Comparison of ENCODE assay signal across 10 cellular contexts in the genomic region with DNA sequence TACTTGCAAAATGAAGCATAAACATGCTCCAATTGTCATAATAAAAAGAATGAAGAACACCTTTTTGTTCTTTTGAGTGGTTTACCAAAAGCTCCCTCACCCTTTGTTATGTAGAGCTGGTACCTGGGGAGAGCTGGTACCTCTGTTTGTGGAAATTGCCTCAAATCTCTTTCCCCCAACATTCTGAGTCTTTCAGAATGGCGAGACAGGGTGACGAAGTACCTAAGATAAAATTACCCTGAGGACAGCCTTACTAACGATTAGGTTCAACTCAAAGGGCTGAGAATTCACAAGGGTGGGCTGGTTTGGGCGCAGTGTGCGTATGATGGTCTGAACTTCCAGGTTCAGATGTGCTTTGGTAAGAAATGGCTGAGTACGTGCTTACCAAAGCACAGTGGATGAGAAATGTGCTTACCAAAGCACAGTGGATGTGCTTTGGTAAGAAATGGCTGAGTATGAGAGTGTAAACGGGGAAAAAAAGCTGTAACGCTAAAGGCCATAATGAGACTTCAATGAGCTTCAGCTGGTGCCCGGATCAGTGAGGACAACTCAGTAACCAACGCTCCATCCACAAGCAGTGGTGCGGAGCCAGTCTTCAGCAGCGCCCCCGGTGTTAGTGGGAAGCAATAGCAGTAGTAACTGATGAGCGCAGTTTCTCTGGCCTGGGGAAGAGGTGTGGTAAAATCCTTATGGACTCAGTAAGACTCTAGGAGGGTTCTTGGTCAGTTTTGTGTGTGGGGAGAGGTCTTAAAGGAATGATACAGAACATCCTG.
A peak's percentile ranks its signal among the peaks of the same experiment; 100 is the strongest.
DNase-seq lines count a peak whose midpoint lies in the region; ATAC-seq and TF ChIP-seq lines count a peak whose summit lies in the region.
"Had no signal": no experiment of that assay in that cellular context is flagged by ENCODE, and none has a peak within 500 bp of the region (broad histone marks: within the 10 kb centered on the region; RNA-seq: fewer than 3 reads in every experiment).

No MANE protein-coding gene starts in this region.

- no peaks in the 10 kb centered on the region for H3K36me3 ChIP-seq in kidney epithelial cell (ENCODE audit: control insufficient read depth, insufficient read depth, low read length)
- H3K36me3 ChIP-seq: MG63 had no signal

- peak; percentile 14 for DNase-seq in ELR (ENCODE audit: low read depth)
- peak; percentile 38 for DNase-seq in RPMI8226
- no peak for DNase-seq in kidney epithelial cell (ENCODE audit: low read depth)
- DNase-seq in effector CD8-positive, alpha-beta T cell (lab: John Stamatoyannopoulos, UW): no peak
- DNase-seq in KBM-7: no peak
- no peak for DNase-seq in NOMO-1 treated with dmso at 0.1 percent for 144 hours (lab: John Stamatoyannopoulos, UW; ENCODE audit: unreplicated experiment)
- DNase-seq: activated CD4-positive, alpha-beta T cell treated with anti-CD3 and anti-CD28 coated beads, Interleukin-2, amount 50 U/mL, for 4 hours; MG63 had no signal

- in situ Hi-C loops in KBM-7 (cut with MboI; ENCODE audit: low pct_unique_long_range_greater_than_20kb, low sequenced_read_pairs): no loop called here

- no peak overlapping the region for H3K4me3 ChIP-seq in kidney epithelial cell (ENCODE audit: low read depth, low read length)
- H3K4me3 ChIP-seq: MG63 had no signal

- peak; percentile 41 for TF ChIP-seq CTCF in kidney epithelial cell (IDR thresholded peaks at IDR 0.05; ENCODE audit: insufficient read depth, low read length, poor library complexity, severe bottlenecking)

- no peaks in the 10 kb centered on the region for H3K27me3 ChIP-seq in kidney epithelial cell (ENCODE audit: control insufficient read depth, insufficient read depth, low read length)
- H3K27me3 ChIP-seq: MG63 had no signal

- ATAC-seq in GM21360 (IDR thresholded peaks at IDR 0.05; ENCODE audit: unreplicated experiment) (peak; percentile 98), GM19467 (IDR thresholded peaks at IDR 0.05; ENCODE audit: unreplicated experiment) (no peak)

Comparison
In these comparisons a context has a peak if more than half of its experiments do, and no peak if none do; other contexts are left out.
1. DNase-seq: peak in ELR (single experiment) and RPMI8226 (single experiment); none in kidney epithelial cell (single experiment), effector CD8-positive, alpha-beta T cell (single experiment), KBM-7 (single experiment) and NOMO-1 treated with dmso at 0.1 percent for 144 hours (single experiment).